ENCODE assay signal across 8 cellular contexts in genomic region chr9:130938652-130939404, GRCh38. TPM values are rescaled to one million over a fixed set of nuclear protein-coding genes. Genes with fewer than 3 reads are reported as not detected.
DNase-seq lines count a peak whose midpoint lies in the region; ATAC-seq and TF ChIP-seq lines count a peak whose summit lies in the region.

TSS of gene FIBCD1 (minus strand) at chr9:130939247. CDS start at chr9:130938607, 640 bp downstream.

- peaks cover 16% of the 10 kb centered on the region for H3F3A ChIP-seq in SK-N-SH (replicated peaks; ENCODE audit: insufficient read depth)

- H3K79me2 ChIP-seq in SK-N-SH (ENCODE audit: insufficient read depth): no peaks in the 10 kb centered on the region
- H3K79me2 ChIP-seq in osteoblast (ENCODE audit: insufficient read depth, low read length): no peaks in the 10 kb centered on the region

- H3K9me3 ChIP-seq in SK-N-SH (no peaks in the 10 kb centered on the region), osteoblast (ENCODE audit: low read depth, low read length) (no peaks in the 10 kb centered on the region)

- H4K20me1 ChIP-seq in SK-N-SH (ENCODE audit: insufficient read depth) (0 out of 2 replicates have a peak, but pooled peaks cover 6% of the 10 kb centered on the region), osteoblast (ENCODE audit: insufficient read depth, low read length) (peaks cover 5% of the 10 kb centered on the region)

- H3K27me3 ChIP-seq in SK-N-SH (ENCODE audit: insufficient read depth) (peaks cover 44% of the 10 kb centered on the region), osteoblast (ENCODE audit: insufficient read depth, low read length) (peaks cover 28% of the 10 kb centered on the region)

- H3K4me2 ChIP-seq in SK-N-SH (peak within 1 kb of the TSS; percentile 88), osteoblast (ENCODE audit: insufficient read depth, low read length) (peak within 1 kb of the TSS; percentile 77)

- no peak for TF ChIP-seq EP300 in SK-N-SH (IDR thresholded peaks at IDR 0.05; ENCODE audit: borderline replicate concordance in 1 of 2, low read depth in 1 of 2, low read length in 1 of 2)

- 2% methylated on average over 41 of the region's 98 CpGs for WGBS in SK-N-SH (ENCODE audit: low lambda C conversion rate)

- H3K9ac ChIP-seq in SK-N-SH: no peak within 1 kb of the TSS

- peak within 1 kb of the TSS; percentile 43 to 67 for H3K4me3 ChIP-seq in SK-N-SH (ENCODE audit: low read depth in 2 of 2, low read length in 1 of 2)
- H3K4me3 ChIP-seq in epithelial cell of proximal tubule (ENCODE audit: low read depth, low read length): peak within 1 kb of the TSS; percentile 55
- H3K4me3 ChIP-seq in osteoblast (ENCODE audit: insufficient read depth, low read length): peak within 1 kb of the TSS; percentile 69

- no peak for TF ChIP-seq RAD21 in SK-N-SH (IDR thresholded peaks at IDR 0.05; ENCODE audit: low read length)

- no peak for ATAC-seq in HG02763 (IDR thresholded peaks at IDR 0.05; ENCODE audit: unreplicated experiment)

- H3K27ac ChIP-seq in SK-N-SH (ENCODE audit: low read depth in 2 of 2, low read length in 1 of 2) (no peak within 1 kb of the TSS), osteoblast (ENCODE audit: low read depth, low read length) (no peak within 1 kb of the TSS)

- peak within 1 kb of the TSS; percentile 84; the same call in 1 of the 2 replicates for H2AFZ ChIP-seq in SK-N-SH (ENCODE audit: low read depth)
- peak within 1 kb of the TSS; percentile 41 for H2AFZ ChIP-seq in osteoblast (ENCODE audit: low read length)

- no peaks in the 10 kb centered on the region for H3K9me2 ChIP-seq in SK-N-SH

- H3K4me1 ChIP-seq in SK-N-SH (ENCODE audit: control insufficient read depth in 1 of 2, insufficient read depth in 2 of 2, low read depth in 1 of 2, low read length in 1 of 2) (peaks cover 0 to 10% of the 10 kb centered on the region in 2 experiments; a peak in 1 of 4 replicates), osteoblast (ENCODE audit: insufficient read depth, low read length) (peaks cover 33% of the 10 kb centered on the region)

- H3K36me3 ChIP-seq in SK-N-SH (replicated peaks in 1 of 2; ENCODE audit: control insufficient read depth in 1 of 2, insufficient read depth in 2 of 2, low read length in 1 of 2) (no peaks in the 10 kb centered on the region), osteoblast (ENCODE audit: insufficient read depth, low read length) (no peaks in the 10 kb centered on the region)

- POLR2A ChIA-PET in SK-N-SH (lab: Yijun Ruan, JAX): no interaction called here

- TF ChIP-seq CTCF in GM20000 (IDR thresholded peaks at IDR 0.05; ENCODE audit: extremely low read depth, missing control alignments): peak; percentile 45
- TF ChIP-seq CTCF in SK-N-SH (IDR thresholded peaks at IDR 0.05): peak; percentile 38
- peak; percentile 36 for TF ChIP-seq CTCF in epithelial cell of proximal tubule (conservative IDR thresholded peaks at IDR 0.05; ENCODE audit: low read depth, low read length)
- TF ChIP-seq CTCF in osteoblast (IDR thresholded peaks at IDR 0.05; ENCODE audit: extremely low read depth, low read depth, low read length): no peak

- DNase-seq in AG20443 (ENCODE audit: low spot score) (peak; percentile 66), GM20000 (ENCODE audit: low spot score) (peak; percentile 84), SK-N-SH (peak; percentile 75), epithelial cell of proximal tubule (ENCODE audit: low read depth) (no peak), osteoblast (ENCODE audit: insufficient read length, low spot score, missing footprints) (no peak), amniotic stem cell (lab: John Stamatoyannopoulos, UW) (no peak), NCI-H1694 (lab: John Stamatoyannopoulos, UW) (no peak)

- CTCF ChIA-PET in SK-N-SH (lab: Yijun Ruan, JAX): interaction anchor here (0.7 to 1.5 kb wide), 7 partner anchors 11 to 238 kb away, joined by 3 to 11 read pairs (median 3); no protein-coding TSS in a partner anchor

TF ChIP-seq in SK-N-SH, 30 proteins besides CTCF, POLR2A, EP300 and RAD21:
- TF ChIP-seq TCF12 (IDR thresholded peaks at IDR 0.05) (no peak), USF1 (IDR thresholded peaks at IDR 0.05; ENCODE audit: borderline replicate concordance, low read depth) (no peak), ZBTB33 (IDR thresholded peaks at IDR 0.05; ENCODE audit: borderline replicate concordance, low read depth) (no peak), NRF1 (IDR thresholded peaks at IDR 0.05; ENCODE audit: low read depth, low read length) (no peak), FOXM1 (IDR thresholded peaks at IDR 0.05; ENCODE audit: low read depth) (no peak), ELF1 (IDR thresholded peaks at IDR 0.05) (no peak), SIN3A (IDR thresholded peaks at IDR 0.05; ENCODE audit: borderline replicate concordance, low read depth, low read length) (no peak), YY1 (IDR thresholded peaks at IDR 0.05; ENCODE audit: low read depth) (no peak), MEF2A (IDR thresholded peaks at IDR 0.05; ENCODE audit: borderline replicate concordance, low read depth) (no peak), EZH2phosphoT487 (IDR thresholded peaks at IDR 0.05; ENCODE audit: borderline replicate concordance, low read depth) (no peak), RCOR1 (IDR thresholded peaks at IDR 0.05; ENCODE audit: low read length) (no peak), TAF1 (IDR thresholded peaks at IDR 0.05; ENCODE audit: borderline replicate concordance, low read depth, low read length) (no peak), CHD2 (IDR thresholded peaks at IDR 0.05; ENCODE audit: low read length, partially characterized antibody) (no peak), REST (IDR thresholded peaks at IDR 0.05; ENCODE audit: low read depth, low read length) (no peak)

RNA-seq across cellular contexts. Expression of gene FIBCD1, which starts in this region (rescaled TPM):
- 0.86 and 1.3 TPM in 2 replicates for polyA plus RNA-seq in SK-N-SH (2012; rRNA removed)
- 0.13 and 0.33 TPM in 2 replicates for polyA plus RNA-seq in SK-N-SH (2012; cell fraction: cytosol; rRNA removed)
- polyA plus RNA-seq in SK-N-SH (2012; cell fraction: nucleus; rRNA removed): 1.2 and 1.3 TPM in 2 replicates
- total RNA-seq in epithelial cell of proximal tubule (0.29 TPM in 1 of 2 replicates, not detected in the other), osteoblast (5.1 and 5.3 TPM in 2 replicates)

Comparison
In these comparisons a context has a peak if more than half of its experiments do, and no peak if none do; other contexts are left out.
1. DNase-seq: peak in AG20443 (single experiment), GM20000 (single experiment) and SK-N-SH (single experiment); none in epithelial cell of proximal tubule (single experiment), osteoblast (single experiment), amniotic stem cell (single experiment) and NCI-H1694 (single experiment).
2. Peak in every context shown above with its lines, with median percentiles within 50 percentile points of each other: H3K4me3 ChIP-seq.